ENCODE assay signal across 17 cellular contexts in genomic region chr11:11972148-11972547, GRCh38. TPM values are rescaled to one million over a fixed set of nuclear protein-coding genes. Genes with fewer than 3 reads are reported as not detected.
DNase-seq lines count a peak whose midpoint lies in the region; ATAC-seq, FAIRE-seq and TF ChIP-seq lines count a peak whose summit lies in the region.
"Had no signal": no experiment of that assay in that cellular context is flagged by ENCODE, and none has a peak within 500 bp of the region (broad histone marks: within the 10 kb centered on the region; RNA-seq: fewer than 3 reads in every experiment).

No MANE protein-coding gene starts in this region.

- TF ChIP-seq CTCF in heart left ventricle (IDR thresholded peaks at IDR 0.05) (no peak), astrocyte (IDR thresholded peaks at IDR 0.05; ENCODE audit: insufficient read depth, low read depth, low read length) (no peak), upper lobe of right lung (IDR thresholded peaks at IDR 0.05) (no peak)

- H3K27ac Mint-ChIP-seq in astrocyte (ENCODE audit: unreplicated experiment) = peak overlapping the region; percentile 58
- H3K27ac Mint-ChIP-seq: activated CD8-positive, alpha-beta T cell treated with anti-CD3 and anti-CD28 coated beads for 36 hours; dendritic cell treated with granulocyte-macrophage colony-stimulating factor and Interleukin-4, amounts not matched to agents 40 ng/mL and 50 ng/mL, for 4 days had no signal

- no peak for FAIRE-seq in astrocyte (lab: Jason Lieb, UNC)
- FAIRE-seq: H1 had no signal

- H3K9me3 Mint-ChIP-seq in astrocyte (ENCODE audit: unreplicated experiment) = no peaks in the 10 kb centered on the region
- H3K9me3 Mint-ChIP-seq: activated CD8-positive, alpha-beta T cell treated with anti-CD3 and anti-CD28 coated beads for 36 hours; dendritic cell treated with granulocyte-macrophage colony-stimulating factor and Interleukin-4, amounts not matched to agents 40 ng/mL and 50 ng/mL, for 4 days had no signal

- H3K9ac ChIP-seq in astrocyte (ENCODE audit: low read length) = peak overlapping the region; percentile 4
- no peak overlapping the region for H3K9ac ChIP-seq in mesendoderm (ENCODE audit: low read length)

- H3K4ac ChIP-seq in mesendoderm (ENCODE audit: low read depth, low read length) = no peak overlapping the region

- peak overlapping the region; percentile 50 for H3K23ac ChIP-seq in mesendoderm (ENCODE audit: low read length)

- H3K79me2 ChIP-seq in astrocyte (ENCODE audit: insufficient read depth, low read length) (peaks cover 25% of the 10 kb centered on the region), mesendoderm (ENCODE audit: control insufficient read depth, insufficient read depth, low read length) (no peaks in the 10 kb centered on the region)

- WGBS in heart left ventricle, 4 donors = 64 to 84% (median 71%) methylated on average over 3 of the region's 3 CpGs
- no CpG with 5 or more reads among the region's 3 CpGs for WGBS in mesendoderm (ENCODE audit: extremely low coverage, insufficient coverage, low lambda C conversion rate)

- H3K4me3 ChIP-seq in heart left ventricle (no peak overlapping the region), astrocyte (ENCODE audit: insufficient read depth, low read depth, low read length) (no peak overlapping the region), mesendoderm (ENCODE audit: low read length) (no peak overlapping the region), upper lobe of right lung (no peak overlapping the region)

- H2AK5ac ChIP-seq in mesendoderm (ENCODE audit: low read length) = no peak overlapping the region

- H3K4me2 ChIP-seq in astrocyte (ENCODE audit: low read length) = no peak overlapping the region
- no peak overlapping the region for H3K4me2 ChIP-seq in mesendoderm (ENCODE audit: low read length)

- H2BK5ac ChIP-seq in mesendoderm (ENCODE audit: low read length) = no peak overlapping the region

- peak overlapping the region; percentile 39 to 97 (median 86) for H3K27ac ChIP-seq in heart left ventricle
- H3K27ac ChIP-seq in astrocyte (ENCODE audit: low read depth, low read length) = no peak overlapping the region
- H3K27ac ChIP-seq in mesendoderm (ENCODE audit: low read depth, low read length) = no peak overlapping the region
- peak overlapping the region; percentile 68 for H3K27ac ChIP-seq in upper lobe of right lung

- H3K4me1 ChIP-seq in heart left ventricle (peaks cover 13 to 97% (median 80%) of the 10 kb centered on the region in 12 donors), astrocyte (ENCODE audit: insufficient read depth, low read length) (peaks cover 49% of the 10 kb centered on the region), mesendoderm (ENCODE audit: control insufficient read depth, low read depth, low read length) (peaks cover 13% of the 10 kb centered on the region), upper lobe of right lung (peaks cover 48% of the 10 kb centered on the region)

- no peaks in the 10 kb centered on the region for H4K20me1 ChIP-seq in astrocyte (ENCODE audit: insufficient read depth, low read length)

- no peak overlapping the region for H2BK120ac ChIP-seq in mesendoderm (ENCODE audit: low read depth, low read length)

- no peak for ATAC-seq in heart left ventricle
- ATAC-seq in Right ventricle myocardium superior (ENCODE audit: poor library complexity) = no peak
- no peak for ATAC-seq in upper lobe of right lung
- ATAC-seq: activated CD8-positive, alpha-beta T cell treated with anti-CD3 and anti-CD28 coated beads for 36 hours had no signal

- peaks cover 31% of the 10 kb centered on the region for H3K36me3 Mint-ChIP-seq in astrocyte (ENCODE audit: low read depth, unreplicated experiment)

- no peak overlapping the region for H2BK15ac ChIP-seq in mesendoderm (replicated peaks; ENCODE audit: low read depth)

- H3K9me3 ChIP-seq in heart left ventricle = no peaks in the 10 kb centered on the region
- H3K9me3 ChIP-seq in astrocyte (ENCODE audit: insufficient read depth, low read depth, low read length) = no peaks in the 10 kb centered on the region
- no peaks in the 10 kb centered on the region for H3K9me3 ChIP-seq in upper lobe of right lung

- TF ChIP-seq POLR2A in heart left ventricle (IDR thresholded peaks at IDR 0.05) = no peak

- no peak overlapping the region for H3K4me3 Mint-ChIP-seq in astrocyte (ENCODE audit: unreplicated experiment)
- H3K4me3 Mint-ChIP-seq: activated CD8-positive, alpha-beta T cell treated with anti-CD3 and anti-CD28 coated beads for 36 hours; dendritic cell treated with granulocyte-macrophage colony-stimulating factor and Interleukin-4, amounts not matched to agents 40 ng/mL and 50 ng/mL, for 4 days had no signal

- no peaks in the 10 kb centered on the region for H3K27me3 Mint-ChIP-seq in astrocyte (ENCODE audit: low read depth, unreplicated experiment)
- H3K27me3 Mint-ChIP-seq: activated CD8-positive, alpha-beta T cell treated with anti-CD3 and anti-CD28 coated beads for 36 hours; dendritic cell treated with granulocyte-macrophage colony-stimulating factor and Interleukin-4, amounts not matched to agents 40 ng/mL and 50 ng/mL, for 4 days had no signal

- intact Hi-C loops in heart left ventricle (cut with DNase I) = loop anchor here in 4 of 10 donors (2.0 to 10.0 kb wide), 4 partner anchors 21 to 73 kb away; partner anchors contain the start of gene DKK3 (in 2 of the 4)
- intact Hi-C loops in Right ventricle myocardium superior (cut with DNase I) = no loop called here
- intact Hi-C loops in upper lobe of right lung (cut with DNase I) = no loop called here

- no peak overlapping the region for H4K8ac ChIP-seq in mesendoderm (ENCODE audit: low read depth, low read length)

- no peak overlapping the region for H3K56ac ChIP-seq in mesendoderm (ENCODE audit: low read length)

- no peak overlapping the region for H2AFZ ChIP-seq in astrocyte (ENCODE audit: low read depth, low read length)

- no peaks in the 10 kb centered on the region for H3K36me3 ChIP-seq in heart left ventricle
- H3K36me3 ChIP-seq in astrocyte (ENCODE audit: insufficient read depth, low read length) = no peaks in the 10 kb centered on the region
- H3K36me3 ChIP-seq in mesendoderm (ENCODE audit: control insufficient read depth, insufficient read depth, low read length) = no peaks in the 10 kb centered on the region
- H3K36me3 ChIP-seq in upper lobe of right lung = no peaks in the 10 kb centered on the region

- no peak overlapping the region for H4K5ac ChIP-seq in mesendoderm (ENCODE audit: low read length)

- H3K79me1 ChIP-seq in mesendoderm (ENCODE audit: low read length) = no peaks in the 10 kb centered on the region

- no peak overlapping the region for H3K18ac ChIP-seq in mesendoderm (ENCODE audit: low read length)

- DNase-seq in heart left ventricle (no peak), Right ventricle myocardium superior (no peak), astrocyte (ENCODE audit: low read depth) (no peak), mesendoderm (no peak), upper lobe of right lung (no peak), GF-D8 (lab: John Stamatoyannopoulos, UW) (no peak), epidermal melanocyte (ENCODE audit: insufficient read length, low spot score) (no peak)
- no peak for DNase-seq in stimulated activated CD4-positive, alpha-beta T cell treated with anti-CD3 and anti-CD28 coated beads, Interleukin-2, amount 100 ng/mL, for 48 hours
- DNase-seq: activated CD8-positive, alpha-beta T cell treated with anti-CD3 and anti-CD28 coated beads for 36 hours; AML-193; amniotic stem cell; DMS153; NCI-H226; OCI-M1; stimulated activated CD4-positive, alpha-beta T cell treated with anti-CD3 and anti-CD28 coated beads, Interleukin-4, amount 100 ng/mL, for 4 hours had no signal

- H3K4me1 Mint-ChIP-seq in astrocyte (ENCODE audit: low read depth, unreplicated experiment) = peaks cover 43% of the 10 kb centered on the region

- H3K27me3 ChIP-seq in heart left ventricle = no peaks in the 10 kb centered on the region
- no peaks in the 10 kb centered on the region for H3K27me3 ChIP-seq in astrocyte (ENCODE audit: insufficient read depth, low read length)
- no peaks in the 10 kb centered on the region for H3K27me3 ChIP-seq in mesendoderm (ENCODE audit: insufficient read depth, low read length, poor library complexity)
- no peaks in the 10 kb centered on the region for H3K27me3 ChIP-seq in upper lobe of right lung

RNA-seq across cellular contexts. Expression of gene DKK3, which starts 36.3 kb away (rescaled TPM):
- total RNA-seq in heart left ventricle (100 to 1,000 TPM; 405 to 851 (median 724) TPM), Right ventricle myocardium superior (520 TPM), astrocyte (307 and 328 TPM in 2 replicates), upper lobe of right lung (217 TPM)
- polyA plus RNA-seq in heart left ventricle = 100 to 1,000 TPM; 117 to 396 TPM
- 17.5 TPM for polyA plus RNA-seq in mesendoderm (2013, experiment 1 of 2)
- 17.2 TPM for polyA plus RNA-seq in mesendoderm (2013, experiment 2 of 2)
- total RNA-seq: activated CD8-positive, alpha-beta T cell treated with anti-CD3 and anti-CD28 coated beads for 36 hours had no signal

Comparison
In these comparisons a context has a peak if more than half of its experiments do, and no peak if none do; other contexts are left out.
1. H3K27ac ChIP-seq: peak in heart left ventricle (12 of 12) and upper lobe of right lung (single experiment); none in astrocyte (single experiment) and mesendoderm (single experiment).